19 cellular contexts compared by ENCODE assay signal in the genomic region with DNA sequence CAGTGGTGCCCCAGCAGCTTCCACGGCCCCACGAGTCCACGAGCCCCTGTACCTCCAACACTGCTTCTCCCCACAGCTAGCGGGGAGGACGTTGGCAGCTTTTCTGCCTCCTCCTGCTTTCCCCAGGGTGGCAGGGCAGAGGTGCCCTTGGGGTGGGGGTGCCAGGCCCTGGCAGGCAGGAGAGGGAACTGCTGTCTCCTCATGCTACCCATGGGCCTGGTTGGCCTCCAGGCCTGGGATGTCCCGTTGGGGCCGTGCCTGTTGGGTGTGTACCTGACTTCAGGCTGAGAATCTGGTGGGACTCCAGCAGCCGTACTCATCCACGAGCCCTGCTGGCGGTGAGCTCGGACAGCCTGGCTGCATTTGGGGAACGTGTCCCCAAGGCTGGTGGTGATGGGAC. TPM values are rescaled to one million over a fixed set of nuclear protein-coding genes. Genes with fewer than 3 reads are reported as not detected.
A peak's percentile ranks its signal among the peaks of the same experiment; 100 is the strongest.
DNase-seq lines count a peak whose midpoint lies in the region; ATAC-seq and TF ChIP-seq lines count a peak whose summit lies in the region.
"Had no signal": no experiment of that assay in that cellular context is flagged by ENCODE, and none has a peak within 500 bp of the region (broad histone marks: within the 10 kb centered on the region; RNA-seq: fewer than 3 reads in every experiment).

No MANE protein-coding gene starts in this region.

- H3K27ac ChIP-seq in BLaER1 (peak overlapping the region; percentile 6; the same call in 1 of the 2 replicates), PC-9 (peak overlapping the region; percentile 39), esophagus squamous epithelium (peak overlapping the region in 3 of 4 donors; percentile 45 to 93 (median 89)), parathyroid adenoma (peak overlapping the region; percentile 36)
- H3K27ac ChIP-seq: SK-N-MC had no signal

- H3K4me1 ChIP-seq in BLaER1 (peaks cover 97% of the 10 kb centered on the region), PC-9 (replicated peaks; ENCODE audit: insufficient read depth) (peaks cover 64% of the 10 kb centered on the region), esophagus squamous epithelium (peaks cover 84 to 100% (median 87%) of the 10 kb centered on the region in 3 donors), parathyroid adenoma (peaks cover 76% of the 10 kb centered on the region)

- no peaks in the 10 kb centered on the region for H3K9me2 ChIP-seq in PC-9 (ENCODE audit: insufficient read depth)

- no peaks in the 10 kb centered on the region; the same call in 1 of the 2 replicates for H3K36me3 ChIP-seq in BLaER1
- H3K36me3 ChIP-seq in PC-9 (ENCODE audit: low read depth): no peaks in the 10 kb centered on the region
- peaks cover 0 to 13% (median 0%) of the 10 kb centered on the region in 3 donors for H3K36me3 ChIP-seq in esophagus squamous epithelium
- H3K36me3 ChIP-seq in parathyroid adenoma (ENCODE audit: control insufficient read depth, insufficient read depth, low read length): no peaks in the 10 kb centered on the region

- WGBS in esophagus squamous epithelium, 2 donors: 80% methylated on average over 1 of the region's 12 CpGs; no CpG with 5 or more reads in 1 of the 2 donors

- peaks cover 10% of the 10 kb centered on the region for H3K4me1 Mint-ChIP-seq in endothelial cell (ENCODE audit: unreplicated experiment)
- H3K4me1 Mint-ChIP-seq: IgD-negative memory B cell had no signal

- peaks cover 49% of the 10 kb centered on the region for H3F3A ChIP-seq in PC-9 (ENCODE audit: insufficient read depth, low read depth)

- intact Hi-C loops in PC-9 (cut with micrococcal nuclease; ENCODE audit: unreplicated experiment) (no loop called here), esophagus squamous epithelium (cut with DNase I) (no loop called here), left colon (cut with DNase I, micrococcal nuclease) (no loop called here)

- H2AFZ ChIP-seq in PC-9 (no peak overlapping the region), parathyroid adenoma (no peak overlapping the region)

- H3K27ac Mint-ChIP-seq in endothelial cell (ENCODE audit: unreplicated experiment): no peak overlapping the region
- H3K27ac Mint-ChIP-seq: IgD-negative memory B cell had no signal

- H3K4me3 ChIP-seq in BLaER1: no peak overlapping the region
- H3K4me3 ChIP-seq in PC-9: no peak overlapping the region
- no peak overlapping the region for H3K4me3 ChIP-seq in esophagus squamous epithelium
- H3K4me3 ChIP-seq in parathyroid adenoma (ENCODE audit: low read depth, low read length): no peak overlapping the region
- H3K4me3 ChIP-seq: SK-N-MC had no signal

- H3K27me3 ChIP-seq in BLaER1: no peaks in the 10 kb centered on the region
- no peaks in the 10 kb centered on the region for H3K27me3 ChIP-seq in PC-9 (ENCODE audit: insufficient read depth, low read depth)
- no peaks in the 10 kb centered on the region for H3K27me3 ChIP-seq in esophagus squamous epithelium
- no peaks in the 10 kb centered on the region for H3K27me3 ChIP-seq in parathyroid adenoma (ENCODE audit: control insufficient read depth, insufficient read depth, low read length)

- CTCF ChIA-PET in PC-9 (lab: Charles Lee): interaction anchor here (0.5 kb wide), 1 partner anchor 96 kb away, joined by 4 read pairs; no protein-coding TSS in a partner anchor

- H3K4me3 Mint-ChIP-seq in endothelial cell (ENCODE audit: unreplicated experiment): no peak overlapping the region
- H3K4me3 Mint-ChIP-seq: CD8-positive, alpha-beta memory T cell; IgD-negative memory B cell had no signal

- H3K27me3 Mint-ChIP-seq in endothelial cell (ENCODE audit: unreplicated experiment): peaks cover 4% of the 10 kb centered on the region
- H3K27me3 Mint-ChIP-seq: CD8-positive, alpha-beta memory T cell; IgD-negative memory B cell had no signal

- no TSS peak for BruUV-seq in PC-9 (replicated peaks; lab: Mats Ljungman, UMichigan)

- no peaks in the 10 kb centered on the region for H3K9me3 ChIP-seq in BLaER1
- H3K9me3 ChIP-seq in PC-9 (ENCODE audit: insufficient read depth, low read depth): no peaks in the 10 kb centered on the region
- H3K9me3 ChIP-seq in esophagus squamous epithelium: no peaks in the 10 kb centered on the region
- no peaks in the 10 kb centered on the region for H3K9me3 ChIP-seq in parathyroid adenoma (ENCODE audit: control insufficient read depth, low read length)

- TF ChIP-seq CTCF in PC-9 (conservative IDR thresholded peaks at IDR 0.05) (no peak), esophagus squamous epithelium (IDR thresholded peaks at IDR 0.05) (no peak), parathyroid adenoma (IDR thresholded peaks at IDR 0.05) (no peak), endothelial cell (IDR thresholded peaks at IDR 0.05; ENCODE audit: unreplicated experiment) (no peak)

- no peak for TF ChIP-seq POLR2A in esophagus squamous epithelium (IDR thresholded peaks at IDR 0.05)

- ATAC-seq in GM21576 (IDR thresholded peaks at IDR 0.05; ENCODE audit: unreplicated experiment) (no peak), left colon (no peak)
- ATAC-seq: HCT116 had no signal

- no peaks in the 10 kb centered on the region for H3K9me3 Mint-ChIP-seq in endothelial cell (ENCODE audit: unreplicated experiment)
- H3K9me3 Mint-ChIP-seq: CD8-positive, alpha-beta memory T cell; IgD-negative memory B cell had no signal

- peaks cover 84% of the 10 kb centered on the region for H3K79me2 ChIP-seq in PC-9 (ENCODE audit: low read depth)
- H3K79me2 ChIP-seq in parathyroid adenoma: peaks cover 57% of the 10 kb centered on the region

- peaks cover 4% of the 10 kb centered on the region for H3K36me3 Mint-ChIP-seq in endothelial cell (ENCODE audit: low read depth, unreplicated experiment)
- H3K36me3 Mint-ChIP-seq: CD8-positive, alpha-beta memory T cell; IgD-negative memory B cell had no signal

- H4K20me1 ChIP-seq in BLaER1 (peaks cover 100% of the 10 kb centered on the region), PC-9 (ENCODE audit: insufficient read depth) (peaks cover 14% of the 10 kb centered on the region)

- POLR2A ChIA-PET in PC-9 (lab: Charles Lee; ENCODE audit: unreplicated experiment): no interaction called here

- H3K9ac ChIP-seq in BLaER1 (no peak overlapping the region), parathyroid adenoma (no peak overlapping the region)

- no peak for DNase-seq in PC-9
- no peak for DNase-seq in esophagus squamous epithelium (lab: John Stamatoyannopoulos, UW)
- no peak for DNase-seq in glomerular visceral epithelial cell (ENCODE audit: extremely low spot score)
- no peak for DNase-seq in left colon
- DNase-seq in endothelial cell (ENCODE audit: low spot score): no peak
- DNase-seq: CD8-positive, alpha-beta memory T cell; Kasumi-1; MM.1S; NCI-H1092; NCI-H1436 treated with DMSO at 0.1 percent for 48 hours; NCI-H2029 treated with DMSO at 0.1 percent for 48 hours; NCI-H2171; NCI-H526 had no signal

- H3K4me2 ChIP-seq in BLaER1 (peak overlapping the region; percentile 90; the same call in 1 of the 2 replicates), PC-9 (peak overlapping the region; percentile 98), parathyroid adenoma (ENCODE audit: low read length) (no peak overlapping the region)

RNA-seq across cellular contexts. Expression of a gene that starts 27.3 kb away (rescaled TPM):
- total RNA-seq in PC-9 (2021) (116 and 146 TPM in 2 replicates), esophagus squamous epithelium (10 to 100 TPM; 41.8 to 83.1 (median 50.4) TPM), left colon (10 to 100 TPM; 68.3 to 88.9 TPM), endothelial cell (ENCODE audit: unreplicated experiment) (83.3 TPM)

Comparison
In these comparisons a context has a peak if more than half of its experiments do, and no peak if none do; other contexts are left out.
1. H3K27ac ChIP-seq: peak in every context shown above with its lines; median percentile 89 in esophagus squamous epithelium; 39 in PC-9; 36 in parathyroid adenoma; 6 in BLaER1.